Comparison of ENCODE assay signal across 8 cellular contexts in the genomic region with DNA sequence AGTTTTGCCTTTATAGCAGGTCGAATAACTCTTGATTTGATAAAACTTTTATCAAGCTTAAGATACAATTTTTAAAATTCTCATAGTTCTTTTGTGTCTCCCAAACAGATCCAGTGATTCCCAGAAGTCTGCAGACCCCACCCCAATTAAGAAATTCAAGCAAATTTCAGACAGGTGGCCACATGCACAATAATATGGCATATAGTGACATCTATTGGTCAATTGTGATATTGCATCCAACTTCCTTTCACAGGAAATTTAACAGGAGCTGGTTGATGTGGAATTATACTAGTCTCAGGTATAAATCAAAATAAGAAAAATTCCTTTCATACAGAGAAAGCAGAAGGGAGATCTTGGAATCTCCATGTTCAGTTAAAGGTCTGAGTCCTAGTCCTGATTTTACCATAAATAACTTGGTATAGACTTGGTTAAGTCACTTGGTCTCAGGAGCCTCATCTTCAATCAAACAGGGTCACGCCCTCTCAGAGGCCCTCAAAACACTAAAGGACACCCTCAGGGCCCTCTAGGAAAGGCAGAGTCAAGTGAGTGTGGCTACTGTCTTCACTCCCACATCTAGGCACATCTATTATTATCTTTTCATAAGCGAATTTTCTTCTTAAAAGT. TPM values are rescaled to one million over a fixed set of nuclear protein-coding genes. Genes with fewer than 3 reads are reported as not detected.
DNase-seq lines count a peak whose midpoint lies in the region; ATAC-seq and TF ChIP-seq lines count a peak whose summit lies in the region.

No MANE protein-coding gene starts in this region.

- no peaks in the 10 kb centered on the region for H3K36me3 Mint-ChIP-seq in naive B cell

- intact Hi-C loops in heart left ventricle (cut with DNase I), result loop anchor here (1.0 to 10.0 kb wide), 7 partner anchors 71 to 223 kb away; a partner anchor contains a TSS
- intact Hi-C loops in Right ventricle myocardium superior (cut with DNase I), result loop anchor here (2.0 to 5.0 kb wide), 2 partner anchors 71 to 210 kb away; no protein-coding TSS in a partner anchor

- DNase-seq in heart left ventricle (no peak), Right ventricle myocardium superior (no peak), NCI-H345 (lab: John Stamatoyannopoulos, UW) (peak; percentile 43), cerebellar cortex (ENCODE audit: low spot score) (peak; percentile 54), naive B cell (peak; percentile 33), HCEC 1CT (no peak)
- DNase-seq in activated CD8-positive, alpha-beta memory T cell treated with anti-CD3 and anti-CD28 coated beads, Interleukin-2, amount 50 U/mL, for 48 hours, result no peak

- WGBS in heart left ventricle, 4 donors, result 62 to 74% (median 68%) methylated on average over 3 of the region's 3 CpGs

- peaks cover 7 to 40% (median 20%) of the 10 kb centered on the region in 3 donors for H3K27me3 Mint-ChIP-seq in naive B cell

- H3K27ac Mint-ChIP-seq in naive B cell, result no peak overlapping the region

- no peak for TF ChIP-seq POLR2A in heart left ventricle (IDR thresholded peaks at IDR 0.05)

- H3K4me1 ChIP-seq in heart left ventricle, result no peaks in the 10 kb centered on the region

- H3K9me3 Mint-ChIP-seq in naive B cell, result peaks cover 0 to 2% (median 0%) of the 10 kb centered on the region in 7 donors

- H3K4me3 Mint-ChIP-seq in naive B cell, result no peak overlapping the region

- H3K27ac ChIP-seq in heart left ventricle, result no peak overlapping the region

- H3K27me3 ChIP-seq in heart left ventricle, result peaks cover 0 to 1% (median 0%) of the 10 kb centered on the region in 9 donors

- no peaks in the 10 kb centered on the region for H3K9me3 ChIP-seq in heart left ventricle

- ATAC-seq in heart left ventricle (no peak), Right ventricle myocardium superior (ENCODE audit: poor library complexity) (no peak), naive B cell (ENCODE audit: low read depth in 2 of 2) (no peak), HG02852 (IDR thresholded peaks at IDR 0.05; ENCODE audit: unreplicated experiment) (no peak)

- H3K4me3 ChIP-seq in heart left ventricle, result no peak overlapping the region

- H3K4me1 Mint-ChIP-seq in naive B cell, result no peaks in the 10 kb centered on the region

- no peaks in the 10 kb centered on the region for H3K36me3 ChIP-seq in heart left ventricle

- peak; percentile 62 to 88 (median 78) for TF ChIP-seq CTCF in heart left ventricle (IDR thresholded peaks at IDR 0.05)

RNA-seq across cellular contexts. Expression of a gene that starts 24.1 kb away (rescaled TPM):
- total RNA-seq in heart left ventricle (1 to 10 TPM; 1.7 to 4.1 (median 2.5) TPM), Right ventricle myocardium superior (2.0 TPM)
- polyA plus RNA-seq in heart left ventricle (1 to 10 TPM; 1.6 to 2.1 TPM), naive B cell (ENCODE audit: low read depth in 6 of 6) (1 to 10 TPM in 5 of 6 donors, under 1 TPM in 1; 0.98 to 2.0 (median 1.5) TPM)

RNA-seq across cellular contexts. Expression of a gene that starts 53.7 kb away (rescaled TPM):
- total RNA-seq in heart left ventricle (under 1 TPM in 1 of 9 donors, not detected in 8; 0.88 TPM), Right ventricle myocardium superior (not detected)
- polyA plus RNA-seq in heart left ventricle (under 1 TPM in 1 of 2 donors, not detected in 1; 0.24 TPM), naive B cell (ENCODE audit: low read depth in 6 of 6) (not detected)

Comparison
In these comparisons a context has a peak if more than half of its experiments do, and no peak if none do; other contexts are left out.
1. DNase-seq: peak in NCI-H345 (single experiment), cerebellar cortex (single experiment) and naive B cell (single experiment); none in heart left ventricle (0 of 5), Right ventricle myocardium superior (single experiment), HCEC 1CT (single experiment) and activated CD8-positive, alpha-beta memory T cell treated with anti-CD3 and anti-CD28 coated beads, Interleukin-2, amount 50 U/mL, for 48 hours (single experiment).